ENCODE assay signal across 8 cellular contexts in the genomic region with DNA sequence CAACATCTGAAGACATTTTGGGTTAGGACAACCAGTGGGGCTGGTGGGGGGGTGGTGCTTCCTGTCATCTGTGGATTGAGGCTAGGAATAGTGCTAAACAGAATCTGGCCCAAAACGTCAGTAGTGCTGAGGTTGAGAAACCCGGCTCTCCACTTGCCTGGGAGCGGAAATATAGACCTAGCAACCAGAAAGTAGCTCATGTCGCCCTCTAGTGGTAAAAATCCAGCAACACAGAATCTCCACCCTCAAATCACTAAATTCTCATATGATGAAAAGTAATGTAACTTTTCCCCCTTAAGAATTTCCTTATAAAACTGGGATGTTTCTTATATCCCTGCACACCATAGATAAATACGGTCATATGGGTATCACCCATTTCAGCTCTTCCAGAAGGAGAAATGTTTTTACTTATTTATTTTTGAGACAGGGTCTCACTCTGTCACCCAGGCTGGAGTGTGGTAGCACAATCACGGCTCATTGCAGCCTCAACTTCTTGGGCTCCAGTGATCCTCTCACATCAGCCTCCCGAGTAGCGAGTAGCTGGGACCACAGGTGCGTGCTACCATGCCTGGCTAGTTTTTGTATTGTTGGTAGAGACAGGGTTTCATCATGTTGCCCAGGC. TPM values are rescaled to one million over a fixed set of nuclear protein-coding genes. Genes with fewer than 3 reads are reported as not detected.
DNase-seq lines count a peak whose midpoint lies in the region; FAIRE-seq and TF ChIP-seq lines count a peak whose summit lies in the region.

No MANE protein-coding gene starts in this region.

- DNase-seq in H4 (ENCODE audit: low spot score) = peak; percentile 66
- DNase-seq in LHCN-M2 (ENCODE audit: low read depth) = peak; percentile 78
- peak; percentile 64 for DNase-seq in RWPE1 (ENCODE audit: low spot score)
- DNase-seq in activated effector memory CD4-positive, alpha-beta T cell treated with Interleukin-2 at 50 U/mL for 16 hours = peak; percentile 52
- DNase-seq in foreskin melanocyte = peak; percentile 67
- DNase-seq in ovary = peak; percentile 47 to 80 (median 55)

- TF ChIP-seq EP300 in ovary (IDR thresholded peaks at IDR 0.05) = no peak

- CTCF ChIA-PET in RWPE1 (lab: Yijun Ruan, JAX) = interaction anchor here (0.8 to 1.4 kb wide), 4 partner anchors 21 to 189 kb away, joined by 3 to 8 read pairs (median 4); no protein-coding TSS in a partner anchor

- TF ChIP-seq CTCF in RWPE1 (conservative IDR thresholded peaks at IDR 0.05; ENCODE audit: low read depth) (peak; percentile 92), ovary (IDR thresholded peaks at IDR 0.05) (peak; percentile 72 to 84 (median 76))

- H3K4me1 ChIP-seq in ovary (ENCODE audit: insufficient read depth) (no peaks in the 10 kb centered on the region), urinary bladder (ENCODE audit: insufficient read depth) (no peaks in the 10 kb centered on the region)

- H3K4me3 ChIP-seq in ovary (no peak overlapping the region), urinary bladder (ENCODE audit: low read depth, low read length) (no peak overlapping the region)

- WGBS in ovary, 3 donors = 37 to 39% (median 38%) methylated on average over 9 of the region's 9 CpGs
- WGBS in urinary bladder = 39% methylated on average over 9 of the region's 9 CpGs

- POLR2A ChIA-PET in RWPE1 (lab: Yijun Ruan, JAX; ENCODE audit: low non-redundant PET) = no interaction called here

- no peak for TF ChIP-seq POLR2A in ovary (IDR thresholded peaks at IDR 0.05)

- intact Hi-C loops in ovary (cut with DNase I) = loop anchor here in 1 of 4 donors (5.0 to 10.0 kb wide), 2 partner anchors 58 to 180 kb away; no protein-coding TSS in a partner anchor

- H3K36me3 ChIP-seq in ovary (no peaks in the 10 kb centered on the region), urinary bladder (ENCODE audit: insufficient read depth) (peaks cover 12% of the 10 kb centered on the region)

- H3K9me3 ChIP-seq in ovary = no peaks in the 10 kb centered on the region

- peak overlapping the region; percentile 63 for H3K27ac ChIP-seq in RWPE1
- H3K27ac ChIP-seq in ovary = no peak overlapping the region
- H3K27ac ChIP-seq in urinary bladder (ENCODE audit: low read depth) = peak overlapping the region; percentile 16

- FAIRE-seq in G401.6 (lab: Jason Lieb, UNC) = peak; percentile 79

- no peaks in the 10 kb centered on the region for H3K27me3 ChIP-seq in ovary

RNA-seq across cellular contexts. Expression of gene ZC3HAV1, which starts 34.4 kb away (rescaled TPM):
- total RNA-seq in H4 (2014; rRNA removed; shearing (Covaris generic)) = 26.2 and 28.8 TPM in 2 replicates
- total RNA-seq in LHCN-M2 (2014; rRNA removed) (32.1 and 40.0 TPM in 2 replicates), ovary (10 to 100 TPM; 17.5 to 36.2 (median 25.0) TPM), urinary bladder (39.5 TPM)
- polyA plus RNA-seq in LHCN-M2 (2012) = 10.5 TPM
- polyA plus RNA-seq in ovary (10 to 100 TPM in 1 of 2 donors, 1 to 10 TPM in 1; 8.5 to 47.6 TPM), urinary bladder (10.2 TPM)

RNA-seq across cellular contexts. Expression of gene ZC3HAV1L, which starts 39.3 kb away (rescaled TPM):
- 0.29 and 2.4 TPM in 2 replicates for total RNA-seq in H4 (2014; rRNA removed; shearing (Covaris generic))
- total RNA-seq in LHCN-M2 (2014; rRNA removed) (22.3 and 23.9 TPM in 2 replicates), ovary (10 to 100 TPM; 21.3 to 46.4 (median 25.2) TPM), urinary bladder (37.4 TPM)
- polyA plus RNA-seq in LHCN-M2 (2012) = 9.1 TPM
- polyA plus RNA-seq in ovary (1 to 10 TPM; 2.6 to 7.0 TPM), urinary bladder (3.3 TPM)

Comparison
In these comparisons a context has a peak if more than half of its experiments do, and no peak if none do; other contexts are left out.
1. H3K27ac ChIP-seq: peak in RWPE1 (single experiment) and urinary bladder (single experiment); none in ovary (0 of 2).
2. Peak in every context shown above with its lines, with median percentiles within 50 percentile points of each other: DNase-seq.